8 cellular contexts compared by ENCODE assay signal in the genomic region with DNA sequence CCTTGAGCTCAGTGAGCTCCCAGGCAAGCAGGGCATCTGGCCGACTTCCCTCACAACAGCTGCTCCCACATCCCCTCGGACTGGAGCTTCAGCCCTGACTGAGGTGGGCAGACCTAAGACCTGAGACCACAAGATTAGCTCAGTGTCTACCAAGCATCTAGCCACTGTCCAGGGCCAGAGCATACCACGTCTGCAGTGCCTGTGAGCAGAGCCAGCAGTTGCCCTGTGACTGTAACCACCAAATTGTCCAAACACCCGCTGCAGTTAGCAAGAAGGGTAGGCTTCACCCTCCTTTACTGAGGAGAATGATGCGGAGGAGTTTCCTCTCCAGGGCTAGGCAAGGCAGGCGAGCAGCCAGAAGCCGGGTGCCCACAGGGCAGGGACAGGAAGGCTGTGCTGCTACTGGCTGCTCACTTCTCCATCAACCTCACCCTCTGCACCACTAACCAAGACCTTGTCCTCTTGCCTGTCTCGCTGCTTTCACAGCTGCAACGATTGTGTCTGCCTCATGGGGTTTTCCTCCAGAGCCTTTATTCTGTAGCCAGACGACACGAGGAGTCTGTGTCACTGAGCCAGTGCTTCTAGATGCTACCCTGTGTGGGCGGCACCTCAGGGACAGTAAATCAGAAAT. TPM values are rescaled to one million over a fixed set of nuclear protein-coding genes. Genes with fewer than 3 reads are reported as not detected.
DNase-seq lines count a peak whose midpoint lies in the region; ATAC-seq and TF ChIP-seq lines count a peak whose summit lies in the region.

No MANE protein-coding gene starts in this region.

- H3K4me3 ChIP-seq in dorsolateral prefrontal cortex: no peak overlapping the region

- ATAC-seq in HG02852 (IDR thresholded peaks at IDR 0.05; ENCODE audit: unreplicated experiment): no peak

- peak; percentile 32 for TF ChIP-seq POLR2A in GM19193 (IDR thresholded peaks at IDR 0.05; ENCODE audit: extremely low read depth, insufficient read depth, insufficient read length)

- H3K27ac ChIP-seq in dorsolateral prefrontal cortex: peak overlapping the region in 54 of 59 donors; percentile 7 to 85 (median 62)

- peak; percentile 48 to 53 for DNase-seq in activated CD4-positive, alpha-beta T cell treated with anti-CD3 and anti-CD28 coated beads for 4 hours
- peak in 4 of 10 donors; percentile 16 to 54 (median 49) for DNase-seq in dorsolateral prefrontal cortex
- DNase-seq in stimulated activated CD4-positive, alpha-beta T cell treated with anti-CD3 and anti-CD28 coated beads, Interleukin-4, amount 100 ng/mL, for 4 hours: peak; percentile 45 to 67
- DNase-seq in GM10266 (ENCODE audit: extremely low spot score): no peak
- no peak for DNase-seq in NCI-H1694 treated with DMSO at 0.1 percent for 48 hours (lab: John Stamatoyannopoulos, UW)
- no peak for DNase-seq in GOT3 (lab: John Stamatoyannopoulos, UW)

- TF ChIP-seq CTCF in dorsolateral prefrontal cortex (IDR thresholded peaks at IDR 0.05 in 54 of 56, conservative IDR thresholded peaks at IDR 0.05 in 2 of 56; ENCODE audit: low read depth in 1 of 56, partially characterized antibody in 56 of 56) (no peak), GM10266 (IDR thresholded peaks at IDR 0.05; ENCODE audit: control insufficient read depth, insufficient read depth, low read depth, missing control alignments) (no peak)

- intact Hi-C loops in dorsolateral prefrontal cortex (cut with DNase I): no loop called here

- no peaks in the 10 kb centered on the region for H3K27me3 ChIP-seq in dorsolateral prefrontal cortex

RNA-seq across cellular contexts. Expression of a gene that starts 53.9 kb away (rescaled TPM):
- 10 to 100 TPM; 47.0 to 86.9 (median 63.0) TPM for total RNA-seq in dorsolateral prefrontal cortex

Comparison
In these comparisons a context has a peak if more than half of its experiments do, and no peak if none do; other contexts are left out.
1. DNase-seq: peak in activated CD4-positive, alpha-beta T cell treated with anti-CD3 and anti-CD28 coated beads for 4 hours (2 of 2) and stimulated activated CD4-positive, alpha-beta T cell treated with anti-CD3 and anti-CD28 coated beads, Interleukin-4, amount 100 ng/mL, for 4 hours (2 of 2); none in GM10266 (single experiment), NCI-H1694 treated with DMSO at 0.1 percent for 48 hours (single experiment) and GOT3 (single experiment).